In genomic region chr11:85277693-85278092, GRCh38 we compare ENCODE assay signal across 26 cellular contexts.
"Had no signal": no experiment of that assay in that cellular context is flagged by ENCODE, and none has a peak within 500 bp of the region (broad histone marks: within the 10 kb centered on the region; RNA-seq: fewer than 3 reads in every experiment).

No MANE protein-coding gene starts in this region.

- H3K27ac ChIP-seq: stomach, suprapubic skin, testis, thoracic aorta, thyroid gland, tibial artery, tibial nerve, transverse colon, upper lobe of left lung, upper lobe of right lung, uterus, vagina had no signal

- H3K36me3 ChIP-seq: stomach, suprapubic skin, thoracic aorta, thyroid gland, tibial nerve, transverse colon, upper lobe of left lung, upper lobe of right lung, uterus, vagina had no signal

- ATAC-seq: stimulated activated effector memory CD8-positive, alpha-beta T cell treated with anti-CD3 and anti-CD28 coated beads, Interleukin-12 subunit alpha, Interleukin-12 subunit beta, amount 100 ng/mL, for 72 hours; stimulated activated memory B cell treated with anti-CD40 and anti-IgM and Interleukin-4, amounts not matched to agents 10 μg/mL and 1 μg/mL and 100 μg/mL, for 72 hours; stimulated activated naive B cell treated with anti-CD40 and anti-IgM and Interleukin-4, amounts not matched to agents 10 μg/mL and 1 μg/mL and 100 μg/mL, for 72 hours; stimulated activated naive CD8-positive, alpha-beta T cell treated with anti-CD3 and anti-CD28 coated beads, Interleukin-15, amount 100 ng/mL, for 72 hours; stimulated activated naive CD8-positive, alpha-beta T cell treated with anti-CD3 and anti-CD28 coated beads, Interleukin-15, Interleukin-2, amounts not matched to agents 100 U/mL and 50 U/mL, for 24 hours; upper lobe of right lung had no signal

- DNase-seq: stimulated activated CD4-positive, alpha-beta T cell treated with anti-CD3 and anti-CD28 coated beads, Interleukin-2, amount 100 ng/mL, for 48 hours; stimulated activated CD4-positive, alpha-beta T cell treated with anti-CD3 and anti-CD28 coated beads, Interleukin-4, amount 100 ng/mL, for 1 hour; stimulated activated CD4-positive, alpha-beta T cell treated with anti-CD3 and anti-CD28 coated beads, Interleukin-4, amount 100 ng/mL, for 24 hours; stimulated activated CD4-positive, alpha-beta T cell treated with anti-CD3 and anti-CD28 coated beads, Interleukin-4, amount 100 ng/mL, for 4 hours; stimulated activated CD8-positive, alpha-beta memory T cell treated with anti-CD3 and anti-CD28 coated beads, Interleukin-4, amount 100 ng/mL, for 48 hours; stimulated activated naive B cell treated with anti-CD40 and anti-IgM and Interleukin-4, amounts not matched to agents 10 μg/mL and 1 μg/mL and 100 μg/mL, for 72 hours; stimulated activated naive CD4-positive, alpha-beta T cell; stimulated activated naive CD4-positive, alpha-beta T cell treated with Interleukin-2 at 50 U/mL for 16 hours; stimulated activated naive CD8-positive, alpha-beta T cell treated with anti-CD3 and anti-CD28 coated beads, Interleukin-15, amount 100 ng/mL, for 72 hours; stimulated activated naive CD8-positive, alpha-beta T cell treated with anti-CD3 and anti-CD28 coated beads, Interleukin-15, Interleukin-2, amounts not matched to agents 100 U/mL and 50 U/mL, for 24 hours; stomach; substantia nigra; testis; thyroid gland; tibial artery; transverse colon; trophoblast cell; upper lobe of left lung; upper lobe of right lung; uterus had no signal

- H3K4me1 ChIP-seq: stomach, suprapubic skin, testis, thyroid gland, tibial artery, tibial nerve, transverse colon, upper lobe of left lung, upper lobe of right lung, uterus, vagina had no signal

- H3K4me3 ChIP-seq: stomach, suprapubic skin, testis, thoracic aorta, thyroid gland, tibial artery, tibial nerve, transverse colon, upper lobe of left lung, upper lobe of right lung, uterus, vagina had no signal

- H3K9me3 ChIP-seq: suprapubic skin, testis, thoracic aorta, thyroid gland, transverse colon, upper lobe of left lung, upper lobe of right lung, uterus, vagina had no signal

- H3K27me3 ChIP-seq: stomach, suprapubic skin, testis, thyroid gland, tibial artery, tibial nerve, transverse colon, upper lobe of left lung, upper lobe of right lung, uterus, vagina had no signal
